Comparison of ENCODE assay signal across 9 cellular contexts in genomic region chr17:1931759-1932579, GRCh38.
DNase-seq lines count a peak whose midpoint lies in the region; ATAC-seq and TF ChIP-seq lines count a peak whose summit lies in the region.
"Had no signal": no experiment of that assay in that cellular context is flagged by ENCODE, and none has a peak within 500 bp of the region (broad histone marks: within the 10 kb centered on the region; RNA-seq: fewer than 3 reads in every experiment).

No MANE protein-coding gene starts in this region.

- no peak for TF ChIP-seq POLR2A in testis (IDR thresholded peaks at IDR 0.05)

- DNase-seq in NCI-H1436 (lab: John Stamatoyannopoulos, UW) (peak; percentile 52), NCI-H1436 treated with DMSO at 0.1 percent for 48 hours (lab: John Stamatoyannopoulos, UW) (no peak), anterior cingulate cortex (lab: John Stamatoyannopoulos, UW) (peak in 50 of 58 donors; percentile 20 to 81 (median 50)), islet precursor cell (peak; percentile 87), testis (peak; percentile 40), AML-193 (lab: John Stamatoyannopoulos, UW) (no peak)
- no peak for DNase-seq in stimulated activated naive CD4-positive, alpha-beta T cell (lab: John Stamatoyannopoulos, UW)
- DNase-seq: uterus had no signal

- no peaks in the 10 kb centered on the region for H3K9me3 ChIP-seq in testis
- H3K9me3 ChIP-seq: uterus had no signal

- TF ChIP-seq CTCF in testis (IDR thresholded peaks at IDR 0.05): no peak

- ATAC-seq in HG02642 (IDR thresholded peaks at IDR 0.05; ENCODE audit: poor library complexity, unreplicated experiment): no peak

- H3K27me3 ChIP-seq in testis: no peaks in the 10 kb centered on the region
- H3K27me3 ChIP-seq: uterus had no signal

- no peaks in the 10 kb centered on the region for H3K4me1 ChIP-seq in testis
- H3K4me1 ChIP-seq: uterus had no signal

- H3K27ac ChIP-seq in testis: no peak overlapping the region
- H3K27ac ChIP-seq: uterus had no signal

- intact Hi-C loops in testis (cut with DNase I; ENCODE audit: low total_unique reads): no loop called here

- H3K4me3 ChIP-seq in testis: no peak overlapping the region
- H3K4me3 ChIP-seq: uterus had no signal

- H3K36me3 ChIP-seq in testis (ENCODE audit: low read depth, missing control alignments): no peaks in the 10 kb centered on the region
- H3K36me3 ChIP-seq: uterus had no signal

- WGBS in testis, 2 donors: 62 to 67% methylated on average over 21 to 28 of the region's 28 CpGs

Comparison
In these comparisons a context has a peak if more than half of its experiments do, and no peak if none do; other contexts are left out.
1. DNase-seq: peak in NCI-H1436 (single experiment), anterior cingulate cortex (50 of 58), islet precursor cell (single experiment) and testis (single experiment); none in NCI-H1436 treated with DMSO at 0.1 percent for 48 hours (single experiment), stimulated activated naive CD4-positive, alpha-beta T cell (0 of 6) and AML-193 (0 of 2).